9 cellular contexts compared by ENCODE assay signal in genomic region chr22:31829505-31829904, GRCh38.
DNase-seq lines count a peak whose midpoint lies in the region; ATAC-seq and TF ChIP-seq lines count a peak whose summit lies in the region.
"Had no signal": no experiment of that assay in that cellular context is flagged by ENCODE, and none has a peak within 500 bp of the region (broad histone marks: within the 10 kb centered on the region; RNA-seq: fewer than 3 reads in every experiment).

No MANE protein-coding gene starts in this region.

- CTCF ChIA-PET in activated CD4-positive, alpha-beta memory T cell treated with anti-CD3 and anti-CD28 coated beads for 36 hours (lab: Charles Lee), result interaction anchor here (0.6 to 2.7 kb wide), 3 partner anchors 141 to 185 kb away, joined by 3 to 11 read pairs (median 7); no protein-coding TSS in a partner anchor

- intact Hi-C loops in activated CD4-positive, alpha-beta memory T cell treated with anti-CD3 and anti-CD28 coated beads for 36 hours (cut with micrococcal nuclease), result loop anchor here (1.0 to 5.0 kb wide), 3 partner anchors 10 to 167 kb away; partner anchors contain the start of genes PISD and YWHAH

- POLR2A ChIA-PET in activated CD4-positive, alpha-beta memory T cell treated with anti-CD3 and anti-CD28 coated beads for 36 hours (lab: Charles Lee), result interaction anchor here (0.5 to 1.5 kb wide), 4 partner anchors 10 to 122 kb away, joined by 3 to 7 read pairs (median 3); no protein-coding TSS in a partner anchor

- H3K4me3 Mint-ChIP-seq in HFFc6, result peak overlapping the region; percentile 78
- no peak overlapping the region for H3K4me3 Mint-ChIP-seq in activated CD4-positive, alpha-beta memory T cell treated with anti-CD3 and anti-CD28 coated beads for 36 hours

- no peaks in the 10 kb centered on the region for H3K9me3 Mint-ChIP-seq in HFFc6
- H3K9me3 Mint-ChIP-seq in activated CD4-positive, alpha-beta memory T cell treated with anti-CD3 and anti-CD28 coated beads for 36 hours, result no peaks in the 10 kb centered on the region

- DNase-seq in AG08395 (ENCODE audit: low spot score), result peak; percentile 94
- DNase-seq in HFFc6, result peak; percentile 93
- DNase-seq in activated CD4-positive, alpha-beta memory T cell treated with anti-CD3 and anti-CD28 coated beads for 36 hours, result peak; percentile 78
- peak; percentile 90 to 95 for DNase-seq in foreskin fibroblast
- DNase-seq in stimulated activated CD8-positive, alpha-beta memory T cell treated with anti-CD3 and anti-CD28 coated beads, Interleukin-12 subunit alpha, Interleukin-12 subunit beta, amount 100 ng/mL, for 24 hours (ENCODE audit: extremely low read depth), result peak; percentile 14
- DNase-seq: heart right ventricle had no signal

- peaks cover 39% of the 10 kb centered on the region for H3K4me1 Mint-ChIP-seq in HFFc6 (ENCODE audit: low read depth)
- peaks cover 31% of the 10 kb centered on the region for H3K4me1 Mint-ChIP-seq in activated CD4-positive, alpha-beta memory T cell treated with anti-CD3 and anti-CD28 coated beads for 36 hours (ENCODE audit: low read depth)

- no peak for TF ChIP-seq CTCF in HFFc6 (IDR thresholded peaks at IDR 0.05)
- TF ChIP-seq CTCF in foreskin fibroblast (IDR thresholded peaks at IDR 0.05; ENCODE audit: low read depth, low read length), result no peak

- H3K36me3 Mint-ChIP-seq in HFFc6 (ENCODE audit: low read depth), result peaks cover 32% of the 10 kb centered on the region
- H3K36me3 Mint-ChIP-seq in activated CD4-positive, alpha-beta memory T cell treated with anti-CD3 and anti-CD28 coated beads for 36 hours, result peaks cover 33% of the 10 kb centered on the region

- peaks cover 4% of the 10 kb centered on the region for H3K27me3 Mint-ChIP-seq in HFFc6 (ENCODE audit: insufficient read depth)
- no peaks in the 10 kb centered on the region for H3K27me3 Mint-ChIP-seq in activated CD4-positive, alpha-beta memory T cell treated with anti-CD3 and anti-CD28 coated beads for 36 hours

- peak overlapping the region; percentile 90 for H3K27ac Mint-ChIP-seq in HFFc6
- H3K27ac Mint-ChIP-seq in activated CD4-positive, alpha-beta memory T cell treated with anti-CD3 and anti-CD28 coated beads for 36 hours, result peak overlapping the region; percentile 57

- ATAC-seq in GM18502 (IDR thresholded peaks at IDR 0.05; ENCODE audit: poor library complexity, unreplicated experiment) (no peak), GM19452 (IDR thresholded peaks at IDR 0.05; ENCODE audit: unreplicated experiment) (no peak), GM21737 (IDR thresholded peaks at IDR 0.05; ENCODE audit: unreplicated experiment) (no peak)

- H3K4me3 ChIP-seq in foreskin fibroblast (ENCODE audit: low read depth in 1 of 2, low read length in 2 of 2), result no peak overlapping the region
- H3K4me3 ChIP-seq: heart right ventricle had no signal

Comparison
In these comparisons a context has a peak if more than half of its experiments do, and no peak if none do; other contexts are left out.
1. DNase-seq: peak in every context shown above with its lines; median percentile 94 in AG08395; 93 in HFFc6; 92 in foreskin fibroblast; 78 in activated CD4-positive, alpha-beta memory T cell treated with anti-CD3 and anti-CD28 coated beads for 36 hours; 14 in stimulated activated CD8-positive, alpha-beta memory T cell treated with anti-CD3 and anti-CD28 coated beads, Interleukin-12 subunit alpha, Interleukin-12 subunit beta, amount 100 ng/mL, for 24 hours.